8 cellular contexts compared by ENCODE assay signal in the genomic region with DNA sequence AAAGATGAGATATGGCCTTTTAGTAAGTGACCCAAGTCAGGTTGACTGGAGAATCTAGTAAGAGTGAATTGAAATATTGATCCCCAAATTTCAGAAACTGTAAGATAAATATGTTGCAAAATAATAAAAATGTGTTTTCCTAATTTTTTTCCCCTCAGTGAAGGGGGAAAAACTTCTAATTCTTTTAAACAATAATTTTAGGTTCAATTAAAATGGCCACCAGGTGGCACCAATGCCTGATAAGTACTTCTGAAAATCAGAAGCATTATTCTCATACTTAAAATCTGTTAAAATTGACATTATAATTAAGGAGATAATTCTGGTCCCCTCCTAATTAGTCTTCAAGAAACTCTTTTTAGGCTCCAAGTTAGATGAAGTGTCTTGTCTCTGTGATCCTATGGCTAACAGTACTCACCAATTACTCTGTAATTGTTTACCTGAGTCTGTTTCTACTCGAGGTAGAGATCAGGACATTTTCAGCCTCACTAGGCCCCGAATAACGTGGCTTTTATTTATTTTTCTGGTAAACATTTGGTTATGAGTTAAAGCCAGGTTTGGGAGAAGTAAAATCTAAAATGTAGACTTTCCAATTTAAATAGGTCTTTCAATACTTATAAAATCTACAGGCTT. TPM values are rescaled to one million over a fixed set of nuclear protein-coding genes. Genes with fewer than 3 reads are reported as not detected.
DNase-seq lines count a peak whose midpoint lies in the region; ATAC-seq and TF ChIP-seq lines count a peak whose summit lies in the region.

No MANE protein-coding gene starts in this region.

- no peaks in the 10 kb centered on the region for H3K4me1 ChIP-seq in sigmoid colon

- ATAC-seq in HG02884 (IDR thresholded peaks at IDR 0.05; ENCODE audit: unreplicated experiment) = no peak
- ATAC-seq in esophagus mucosa = no peak

- DNase-seq in NOMO-1 treated with DMSO at 0.1 percent for 48 hours (lab: John Stamatoyannopoulos, UW; ENCODE audit: unreplicated experiment) = peak; percentile 44
- DNase-seq in NOMO-1 treated with dmso at 0.1 percent for 144 hours (lab: John Stamatoyannopoulos, UW; ENCODE audit: unreplicated experiment) = no peak
- DNase-seq in Kasumi-1 (lab: John Stamatoyannopoulos, UW) = peak; percentile 46 to 47
- peak in 3 of 5 donors; percentile 8 to 44 (median 11) for DNase-seq in T-helper 1 cell
- DNase-seq in fibroblast of gingiva (ENCODE audit: low read depth) = peak; percentile 10
- no peak for DNase-seq in sigmoid colon

- H3K36me3 ChIP-seq in sigmoid colon = peaks cover 0 to 18% (median 0%) of the 10 kb centered on the region in 4 donors

- intact Hi-C loops in sigmoid colon (cut with DNase I) = loop anchor here (2.0 kb wide), 1 partner anchor 149 kb away; no protein-coding TSS in a partner anchor

- H3K9me3 ChIP-seq in sigmoid colon = peaks cover 0 to 3% (median 0%) of the 10 kb centered on the region in 4 donors

- TF ChIP-seq CTCF in sigmoid colon (IDR thresholded peaks at IDR 0.05) = peak in 3 of 4 experiments; percentile 21 to 62 (median 35)

- TF ChIP-seq EP300 in sigmoid colon (IDR thresholded peaks at IDR 0.05) = no peak

- no peak overlapping the region for H3K4me3 ChIP-seq in sigmoid colon

- no peak for TF ChIP-seq POLR2A in sigmoid colon (IDR thresholded peaks at IDR 0.05)

- no peak overlapping the region for H3K27ac ChIP-seq in sigmoid colon

- no peaks in the 10 kb centered on the region for H3K27me3 ChIP-seq in sigmoid colon

- 38 to 55% methylated on average over 3 of the region's 3 CpGs for WGBS in sigmoid colon, 2 donors

RNA-seq across cellular contexts. Expression of a gene that starts 52.6 kb away (rescaled TPM):
- 10 to 100 TPM; 42.4 to 58.3 (median 49.7) TPM for total RNA-seq in sigmoid colon
- polyA plus RNA-seq in sigmoid colon = 10 to 100 TPM; 20.7 to 28.2 (median 21.0) TPM
- 35.3 TPM for total RNA-seq in esophagus mucosa

Comparison
In these comparisons a context has a peak if more than half of its experiments do, and no peak if none do; other contexts are left out.
1. DNase-seq: peak in NOMO-1 treated with DMSO at 0.1 percent for 48 hours (single experiment), Kasumi-1 (2 of 2), T-helper 1 cell (3 of 5) and fibroblast of gingiva (single experiment); none in NOMO-1 treated with dmso at 0.1 percent for 144 hours (single experiment) and sigmoid colon (single experiment).